8 cellular contexts compared by ENCODE assay signal in the genomic region with DNA sequence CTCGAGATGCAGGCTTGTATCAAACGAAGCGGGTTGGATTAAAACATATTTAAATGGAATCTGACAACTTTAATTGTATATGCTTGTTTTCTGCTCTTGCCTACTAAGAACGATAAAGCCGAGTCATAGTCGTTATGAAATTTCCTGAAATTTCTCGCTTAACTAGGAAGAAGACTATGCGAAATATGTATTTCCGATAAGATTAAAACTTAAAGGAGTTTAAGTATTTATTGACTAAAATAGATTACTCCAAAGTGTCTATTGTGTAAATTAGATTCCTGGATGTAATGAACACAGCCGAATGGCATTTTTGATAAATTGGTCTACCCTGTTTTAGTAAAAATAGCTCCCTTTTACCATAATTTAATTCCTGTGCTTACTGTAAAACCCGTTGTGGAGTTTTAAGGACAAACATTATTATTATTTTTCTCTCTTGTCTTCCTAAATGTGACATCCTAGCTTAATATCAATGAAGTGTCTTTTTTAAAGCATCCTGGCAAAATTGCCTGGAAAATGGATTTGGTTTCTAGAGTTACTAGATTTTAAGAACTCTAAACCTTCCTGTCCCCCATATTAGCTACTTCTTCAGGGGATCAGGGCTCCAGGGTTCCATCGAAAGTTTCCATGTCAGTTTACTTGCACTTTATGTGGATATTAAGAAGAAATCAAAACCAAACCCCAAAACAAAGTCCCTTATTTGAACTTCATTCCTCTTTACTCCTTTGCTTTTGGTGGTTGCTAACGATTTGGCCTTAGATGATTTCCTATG. TPM values are rescaled to one million over a fixed set of nuclear protein-coding genes. Genes with fewer than 3 reads are reported as not detected.
DNase-seq lines count a peak whose midpoint lies in the region; ATAC-seq and TF ChIP-seq lines count a peak whose summit lies in the region.

No MANE protein-coding gene starts in this region.

- no peak overlapping the region for H2BK120ac ChIP-seq in trophoblast cell (ENCODE audit: insufficient read depth, low read length, poor library complexity)

- H3K4me1 ChIP-seq in PC-9 (replicated peaks; ENCODE audit: insufficient read depth) (peaks cover 15% of the 10 kb centered on the region), esophagus muscularis mucosa (peaks cover 30 to 61% (median 49%) of the 10 kb centered on the region in 4 donors), trophoblast cell (ENCODE audit: control insufficient read depth in 1 of 2, insufficient read depth in 2 of 2, low read length in 2 of 2) (peaks cover 8 to 19% of the 10 kb centered on the region in 2 experiments), body of pancreas (peaks cover 23% of the 10 kb centered on the region)

- CTCF ChIA-PET in PC-9 (lab: Charles Lee), result interaction anchor here (0.6 to 1.0 kb wide), 2 partner anchors 22 to 215 kb away, joined by 4 read pairs; no protein-coding TSS in a partner anchor

- H2AFZ ChIP-seq in PC-9 (peak overlapping the region; percentile 23; the same call in 1 of the 2 replicates), trophoblast cell (ENCODE audit: insufficient read depth, low read length, poor library complexity) (no peak overlapping the region)

- H3K9me3 ChIP-seq in PC-9 (ENCODE audit: insufficient read depth, low read depth), result no peaks in the 10 kb centered on the region
- no peaks in the 10 kb centered on the region for H3K9me3 ChIP-seq in esophagus muscularis mucosa
- no peaks in the 10 kb centered on the region for H3K9me3 ChIP-seq in trophoblast cell (ENCODE audit: insufficient read depth, low read depth, low read length)
- no peaks in the 10 kb centered on the region for H3K9me3 ChIP-seq in body of pancreas

- H3K4me3 ChIP-seq in PC-9 (peak overlapping the region; percentile 81), esophagus muscularis mucosa (peak overlapping the region; percentile 92 to 94 (median 92)), trophoblast cell (ENCODE audit: low read depth, low read length) (peak overlapping the region; percentile 93), body of pancreas (peak overlapping the region in 1 of 2 donors; percentile 59)

- H3F3A ChIP-seq in PC-9 (ENCODE audit: insufficient read depth, low read depth), result peaks cover 25% of the 10 kb centered on the region; the same call in 1 of the 2 replicates

- TF ChIP-seq POLR2A in esophagus muscularis mucosa (IDR thresholded peaks at IDR 0.05; ENCODE audit: low read depth) (no peak), body of pancreas (IDR thresholded peaks at IDR 0.05) (no peak)

- H3K27me3 ChIP-seq in PC-9 (ENCODE audit: insufficient read depth, low read depth), result no peaks in the 10 kb centered on the region
- H3K27me3 ChIP-seq in esophagus muscularis mucosa, result no peaks in the 10 kb centered on the region
- H3K27me3 ChIP-seq in trophoblast cell (ENCODE audit: insufficient read depth, low read length), result no peaks in the 10 kb centered on the region
- no peaks in the 10 kb centered on the region for H3K27me3 ChIP-seq in body of pancreas

- peak overlapping the region; percentile 17 for H4K8ac ChIP-seq in trophoblast cell (ENCODE audit: low read depth, low read length)

- H2BK12ac ChIP-seq in trophoblast cell (ENCODE audit: low read length), result no peak overlapping the region

- no peak overlapping the region for H2AK5ac ChIP-seq in trophoblast cell (ENCODE audit: low read length)

- no peak for TF ChIP-seq EP300 in esophagus muscularis mucosa (IDR thresholded peaks at IDR 0.05)

- POLR2A ChIA-PET in PC-9 (lab: Charles Lee; ENCODE audit: unreplicated experiment), result interaction anchor here (0.6 to 0.8 kb wide), 3 partner anchors 307 to 437 kb away, joined by 3 to 20 read pairs (median 9); no protein-coding TSS in a partner anchor

- H4K91ac ChIP-seq in trophoblast cell (ENCODE audit: low read depth, low read length), result peak overlapping the region; percentile 94

- WGBS in esophagus muscularis mucosa, result 40% methylated on average over 13 of the region's 13 CpGs
- no CpG with 5 or more reads among the region's 13 CpGs for WGBS in trophoblast cell (ENCODE audit: extremely low coverage, insufficient coverage, insufficient read length)
- 30 to 38% methylated on average over 13 of the region's 13 CpGs for WGBS in body of pancreas, 2 donors

- no peak for ATAC-seq in body of pancreas
- no peak for ATAC-seq in GM21737 (IDR thresholded peaks at IDR 0.05; ENCODE audit: unreplicated experiment)
- ATAC-seq in HG03045 (IDR thresholded peaks at IDR 0.05; ENCODE audit: unreplicated experiment), result no peak

- BruUV-seq in PC-9 (replicated peaks; lab: Mats Ljungman, UMichigan), result no TSS peak

- peak overlapping the region; percentile 62 for H3K23ac ChIP-seq in trophoblast cell (ENCODE audit: low read length)

- H2BK5ac ChIP-seq in trophoblast cell (ENCODE audit: low read depth, low read length, poor library complexity), result no peak overlapping the region

- no peak for TF ChIP-seq CTCF in PC-9 (conservative IDR thresholded peaks at IDR 0.05)
- no peak for TF ChIP-seq CTCF in esophagus muscularis mucosa (IDR thresholded peaks at IDR 0.05)
- no peak for TF ChIP-seq CTCF in body of pancreas (IDR thresholded peaks at IDR 0.05)

- H3K4ac ChIP-seq in trophoblast cell (ENCODE audit: low read depth, low read length), result peak overlapping the region; percentile 99

- peak overlapping the region; percentile 85 for H3K14ac ChIP-seq in trophoblast cell (ENCODE audit: low read length)

- H3K4me2 ChIP-seq in PC-9 (peak overlapping the region; percentile 94), trophoblast cell (ENCODE audit: low read length) (peak overlapping the region; percentile 72)

- H3K18ac ChIP-seq in trophoblast cell (ENCODE audit: low read length), result no peak overlapping the region

- no peaks in the 10 kb centered on the region for H3K9me2 ChIP-seq in PC-9 (ENCODE audit: insufficient read depth)

- no peak overlapping the region for H4K12ac ChIP-seq in trophoblast cell (ENCODE audit: low read depth, low read length)

- intact Hi-C loops in PC-9 (cut with micrococcal nuclease; ENCODE audit: unreplicated experiment), result loop anchor here (1.0 to 2.0 kb wide), 3 partner anchors 39 to 307 kb away; no protein-coding TSS in a partner anchor
- intact Hi-C loops in esophagus muscularis mucosa (cut with DNase I), result loop anchor here (5.0 to 10.0 kb wide), 5 partner anchors 39 to 417 kb away; no protein-coding TSS in a partner anchor
- intact Hi-C loops in body of pancreas (cut with DNase I), result no loop called here

- H3K36me3 ChIP-seq in PC-9 (ENCODE audit: low read depth) (no peaks in the 10 kb centered on the region), esophagus muscularis mucosa (no peaks in the 10 kb centered on the region), trophoblast cell (ENCODE audit: control insufficient read depth in 1 of 2, insufficient read depth in 2 of 2, low read length in 2 of 2) (no peaks in the 10 kb centered on the region), body of pancreas (replicated peaks in 1 of 2; ENCODE audit: insufficient read depth in 1 of 2, low read depth in 2 of 2) (no peaks in the 10 kb centered on the region)

- H3K79me1 ChIP-seq in trophoblast cell (ENCODE audit: low read length), result peaks cover 26% of the 10 kb centered on the region

- H3K27ac ChIP-seq in PC-9, result peak overlapping the region; percentile 14; the same call in 1 of the 2 replicates
- peak overlapping the region; percentile 78 to 88 (median 84) for H3K27ac ChIP-seq in esophagus muscularis mucosa (replicated peaks in 1 of 4)
- H3K27ac ChIP-seq in trophoblast cell (ENCODE audit: low read depth, low read length), result no peak overlapping the region
- peak overlapping the region in 1 of 4 donors; percentile 52 for H3K27ac ChIP-seq in body of pancreas

- H3K79me2 ChIP-seq in PC-9 (ENCODE audit: low read depth) (peaks cover 45% of the 10 kb centered on the region), trophoblast cell (ENCODE audit: control insufficient read depth, insufficient read depth, low read length, poor library complexity) (peaks cover 33% of the 10 kb centered on the region)

- peak overlapping the region; percentile 92 for H3K9ac ChIP-seq in trophoblast cell (ENCODE audit: low read length)

- peaks cover 32% of the 10 kb centered on the region for H4K20me1 ChIP-seq in PC-9 (ENCODE audit: insufficient read depth)

- peak; percentile 30 for DNase-seq in EL
- peak in 1 of 2 experiments; percentile 39 for DNase-seq in PC-9
- DNase-seq in esophagus muscularis mucosa (ENCODE audit: extremely low spot score), result no peak
- DNase-seq in trophoblast cell, result peak in 1 of 2 donors; percentile 97
- DNase-seq in activated effector memory CD4-positive, alpha-beta T cell treated with Interleukin-2 at 50 U/mL for 16 hours, result no peak
- DNase-seq in body of pancreas, result no peak

RNA-seq across cellular contexts. Expression of a gene that starts 0.7 kb away (rescaled TPM):
- total RNA-seq in PC-9 (2021), result 79.8 and 83.3 TPM in 2 replicates
- total RNA-seq in esophagus muscularis mucosa, result 100 to 1,000 TPM in 2 of 4 donors, 10 to 100 TPM in 2; 61.5 to 136 (median 92.3) TPM
- polyA plus RNA-seq in trophoblast cell (2013), result 39.0 and 43.1 TPM in 2 replicates
- total RNA-seq in body of pancreas, result 10 to 100 TPM; 42.0 to 47.5 TPM
